In the genomic region with DNA sequence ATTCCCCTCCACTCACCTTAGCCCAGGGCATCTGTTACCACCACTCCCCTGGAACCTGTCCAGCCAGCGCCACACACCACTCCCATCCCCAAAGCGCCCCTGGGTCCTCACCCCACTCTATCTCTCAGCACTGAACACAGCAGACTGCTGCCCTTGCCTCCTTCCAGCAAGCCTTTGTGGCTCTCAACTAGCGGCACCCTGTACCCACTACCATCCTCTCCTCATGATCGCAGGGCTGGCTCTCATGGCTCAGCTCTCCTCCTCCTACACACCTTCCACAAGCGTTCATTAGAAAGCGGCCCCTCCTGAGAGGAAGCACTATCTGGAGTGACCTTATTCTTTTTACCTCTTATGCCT, we compare ENCODE assay signal across 15 cellular contexts.
"Had no signal": no experiment of that assay in that cellular context is flagged by ENCODE, and none has a peak within 500 bp of the region (broad histone marks: within the 10 kb centered on the region; RNA-seq: fewer than 3 reads in every experiment).

No MANE protein-coding gene starts in this region.

- H3K27ac Mint-ChIP-seq: activated T-cell treated with anti-CD3 and anti-CD28 coated beads, Interleukin-2, amount 50 U/mL, for 72 hours; mesothelial cell of epicardium; natural killer cell treated with Interleukin-12 subunit alpha and Interleukin-12 subunit beta and Interleukin-15 and Interleukin-18, amount 100 ng/mL, for 72 hours; stimulated activated naive B cell treated with anti-CD40 and anti-IgM and Interleukin-4, amounts not matched to agents 10 μg/mL and 1 μg/mL and 100 μg/mL, for 72 hours had no signal

- H3K36me3 ChIP-seq: brain microvascular endothelial cell, colonic mucosa had no signal

- H3K27ac ChIP-seq: brain microvascular endothelial cell, colonic mucosa had no signal

- H3K27me3 ChIP-seq: colonic mucosa had no signal

- DNase-seq: activated CD4-positive, alpha-beta T cell treated with anti-CD3 and anti-CD28 coated beads for 1 hour; activated effector memory CD4-positive, alpha-beta T cell treated with anti-CD3 and anti-CD28 coated beads, Interleukin-2, amount 50 U/mL, for 16 hours; activated naive CD4-positive, alpha-beta T cell treated with anti-CD3 and anti-CD28 coated beads, Interleukin-2, amount 50 U/mL, for 16 hours; activated T-cell treated with anti-CD3 and anti-CD28 coated beads, Interleukin-2, amount 50 U/mL, for 72 hours; aorta; colonic mucosa; foreskin melanocyte; glutamatergic neuron; kidney; stimulated activated naive B cell treated with anti-CD40 and anti-IgM and Interleukin-4, amounts not matched to agents 10 μg/mL and 1 μg/mL and 100 μg/mL, for 72 hours had no signal

- ATAC-seq: natural killer cell treated with Interleukin-12 subunit alpha and Interleukin-12 subunit beta and Interleukin-15 and Interleukin-18, amount 100 ng/mL, for 72 hours had no signal

- H3K9me3 Mint-ChIP-seq: activated T-cell treated with anti-CD3 and anti-CD28 coated beads, Interleukin-2, amount 50 U/mL, for 72 hours; natural killer cell treated with Interleukin-12 subunit alpha and Interleukin-12 subunit beta and Interleukin-15 and Interleukin-18, amount 100 ng/mL, for 72 hours; stimulated activated naive B cell treated with anti-CD40 and anti-IgM and Interleukin-4, amounts not matched to agents 10 μg/mL and 1 μg/mL and 100 μg/mL, for 72 hours had no signal

- H3K4me3 Mint-ChIP-seq: activated T-cell treated with anti-CD3 and anti-CD28 coated beads, Interleukin-2, amount 50 U/mL, for 72 hours; central memory CD8-positive, alpha-beta T cell; mesothelial cell of epicardium; natural killer cell treated with Interleukin-12 subunit alpha and Interleukin-12 subunit beta and Interleukin-15 and Interleukin-18, amount 100 ng/mL, for 72 hours; stimulated activated naive B cell treated with anti-CD40 and anti-IgM and Interleukin-4, amounts not matched to agents 10 μg/mL and 1 μg/mL and 100 μg/mL, for 72 hours had no signal

- H3K4me1 ChIP-seq: colonic mucosa had no signal

- H3K4me3 ChIP-seq: colonic mucosa, lung had no signal

- H3K36me3 Mint-ChIP-seq: natural killer cell treated with Interleukin-12 subunit alpha and Interleukin-12 subunit beta and Interleukin-15 and Interleukin-18, amount 100 ng/mL, for 72 hours had no signal

- H3K27me3 Mint-ChIP-seq: central memory CD8-positive, alpha-beta T cell had no signal

- H3K9me3 ChIP-seq: colonic mucosa had no signal

- H3K4me1 Mint-ChIP-seq: central memory CD8-positive, alpha-beta T cell; stimulated activated naive B cell treated with anti-CD40 and anti-IgM and Interleukin-4, amounts not matched to agents 10 μg/mL and 1 μg/mL and 100 μg/mL, for 72 hours had no signal
